ENCODE assay signal across 22 cellular contexts in genomic region chr17:43588121-43588520, GRCh38. TPM values are rescaled to one million over a fixed set of nuclear protein-coding genes. Genes with fewer than 3 reads are reported as not detected.
"Had no signal": no experiment of that assay in that cellular context is flagged by ENCODE, and none has a peak within 500 bp of the region (broad histone marks: within the 10 kb centered on the region; RNA-seq: fewer than 3 reads in every experiment).

No MANE protein-coding gene starts in this region.

- H3K4me1 Mint-ChIP-seq: naive thymus-derived CD4-positive, alpha-beta T cell had no signal

- H3K9me3 Mint-ChIP-seq: effector memory CD8-positive, alpha-beta T cell; stimulated activated naive CD8-positive, alpha-beta T cell treated with anti-CD3 and anti-CD28 coated beads, Interleukin-15, Interleukin-2, amounts not matched to agents 100 ng/mL and 50 ng/mL, for 24 hours had no signal

- H3K27ac Mint-ChIP-seq: activated naive CD8-positive, alpha-beta T cell; stimulated activated naive CD8-positive, alpha-beta T cell treated with anti-CD3 and anti-CD28 coated beads, Interleukin-15, Interleukin-2, amounts not matched to agents 100 ng/mL and 50 ng/mL, for 24 hours had no signal

- H3K36me3 ChIP-seq: esophagus squamous epithelium, neutrophil, suprapubic skin, transverse colon had no signal

- ATAC-seq: effector memory CD8-positive, alpha-beta T cell; foreskin keratinocyte; left lobe of liver; naive thymus-derived CD4-positive, alpha-beta T cell had no signal

- H3K27ac ChIP-seq: foreskin keratinocyte, neutrophil, parathyroid adenoma, suprapubic skin, transverse colon, VCaP had no signal

- H2AFZ ChIP-seq: parathyroid adenoma had no signal

- H3K4me3 ChIP-seq: esophagus squamous epithelium, suprapubic skin, transverse colon had no signal

- H3K36me3 Mint-ChIP-seq: activated naive CD8-positive, alpha-beta T cell; naive thymus-derived CD4-positive, alpha-beta T cell had no signal

- H3K4me3 Mint-ChIP-seq: activated naive CD8-positive, alpha-beta T cell; effector memory CD8-positive, alpha-beta T cell; naive thymus-derived CD4-positive, alpha-beta T cell; stimulated activated naive CD8-positive, alpha-beta T cell treated with anti-CD3 and anti-CD28 coated beads, Interleukin-15, Interleukin-2, amounts not matched to agents 100 ng/mL and 50 ng/mL, for 24 hours had no signal

- FAIRE-seq: keratinocyte had no signal

- H3K27me3 ChIP-seq: esophagus squamous epithelium, foreskin keratinocyte, neutrophil, suprapubic skin, transverse colon had no signal

- H3K9me3 ChIP-seq: esophagus squamous epithelium, neutrophil, suprapubic skin, transverse colon had no signal

- H3K27me3 Mint-ChIP-seq: activated naive CD8-positive, alpha-beta T cell had no signal

- DNase-seq: activated CD4-positive, alpha-beta T cell treated with anti-CD3 and anti-CD28 coated beads, Interleukin-2, amount 50 U/mL, for 4 hours; activated CD4-positive, CD25-positive, alpha-beta regulatory T cell treated with anti-CD3 and anti-CD28 coated beads, Interleukin-2, amount 50 U/mL, for 72 hours; activated T-cell treated with anti-CD3 and anti-CD28 coated beads for 4 hours; amygdala; caudate nucleus; effector memory CD8-positive, alpha-beta T cell; esophagus squamous epithelium; foreskin keratinocyte; glutamatergic neuron; naive thymus-derived CD4-positive, alpha-beta T cell; stimulated activated CD4-positive, alpha-beta T cell treated with anti-CD3 and anti-CD28 coated beads, Interleukin-2, amount 100 ng/mL, for 24 hours; SW 1271; T-helper 2 cell; transverse colon had no signal

- H3K79me2 ChIP-seq: parathyroid adenoma had no signal

RNA-seq across cellular contexts. Expression of gene ETV4, which starts 42.0 kb away (rescaled TPM):
- polyA plus RNA-seq: naive thymus-derived CD4-positive, alpha-beta T cell had no signal
